Comparison of ENCODE assay signal across 8 cellular contexts in the genomic region with DNA sequence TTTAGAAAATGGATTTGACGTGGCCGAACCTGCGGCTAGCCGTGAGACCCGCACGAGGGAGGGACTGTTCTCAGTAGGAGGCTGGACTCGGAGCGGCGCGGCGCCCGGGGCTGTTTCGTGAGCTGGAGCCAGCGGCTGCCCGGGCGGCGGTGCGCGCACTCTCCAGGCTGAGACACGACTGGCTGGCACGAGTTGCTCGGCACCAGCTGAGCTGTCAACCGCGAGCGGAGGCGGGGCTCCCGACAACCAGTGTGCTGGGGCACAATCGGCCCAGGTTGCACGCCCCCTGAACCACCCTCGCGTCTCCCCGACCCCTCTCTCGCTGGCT. TPM values are rescaled to one million over a fixed set of nuclear protein-coding genes. Genes with fewer than 3 reads are reported as not detected.
DNase-seq lines count a peak whose midpoint lies in the region; ATAC-seq and TF ChIP-seq lines count a peak whose summit lies in the region.
"Not testable (repeated sequence)": the region's sequence is repeated elsewhere in the genome, so short reads cannot be mapped to it uniquely, and the experiment has no call there.

No MANE protein-coding gene starts in this region.

- peak; percentile 61 for DNase-seq in activated CD4-positive, alpha-beta memory T cell treated with anti-CD3 and anti-CD28 coated beads for 36 hours
- DNase-seq in adrenal gland = peak in 4 of 7 donors; percentile 13 to 30 (median 14)
- DNase-seq in naive thymus-derived CD8-positive, alpha-beta T cell = peak in 5 of 10 donors; percentile 1 to 34 (median 8)
- not testable (repeated sequence) for DNase-seq in smooth muscle cell (lab: John Stamatoyannopoulos, UW; ENCODE audit: unreplicated experiment)

- intact Hi-C loops in activated CD4-positive, alpha-beta memory T cell treated with anti-CD3 and anti-CD28 coated beads for 36 hours (cut with micrococcal nuclease); adrenal gland (cut with DNase I): not testable (repeated sequence)

- WGBS in adrenal gland, 4 donors = 0% methylated on average over 12 to 14 of the region's 33 CpGs; no CpG with 5 or more reads in 2 of the 4 donors
- no CpG with 5 or more reads among the region's 33 CpGs for WGBS in gastroesophageal sphincter (ENCODE audit: low coverage in 1 of 2), 2 donors
- under 1% methylated on average over 13 of the region's 33 CpGs for WGBS in smooth muscle cell (ENCODE audit: low lambda C conversion rate)

- TF ChIP-seq POLR2A in adrenal gland (IDR thresholded peaks at IDR 0.05); gastroesophageal sphincter (IDR thresholded peaks at IDR 0.05): not testable (repeated sequence)

- H3K27ac ChIP-seq in ACC112 (ENCODE audit: low read depth, low read length); adrenal gland; smooth muscle cell (ENCODE audit: low read depth): not testable (repeated sequence)
- peak overlapping the region in 2 of 4 donors; percentile 53 to 78 for H3K27ac ChIP-seq in gastroesophageal sphincter

- not testable (repeated sequence) for H4K20me1 ChIP-seq in smooth muscle cell (ENCODE audit: low read depth)

- not testable (repeated sequence) for H3K36me3 Mint-ChIP-seq in activated CD4-positive, alpha-beta memory T cell treated with anti-CD3 and anti-CD28 coated beads for 36 hours; naive thymus-derived CD8-positive, alpha-beta T cell

- not testable (repeated sequence) for H3K9ac ChIP-seq in smooth muscle cell (ENCODE audit: low read depth)

- ATAC-seq in GM19043 (IDR thresholded peaks at IDR 0.05; ENCODE audit: low read depth, unreplicated experiment) (peak; percentile 47), HG03354 (IDR thresholded peaks at IDR 0.05; ENCODE audit: poor library complexity, severe bottlenecking, unreplicated experiment) (peak; percentile 62), gastroesophageal sphincter (peak; percentile 99)
- ATAC-seq in naive thymus-derived CD8-positive, alpha-beta T cell = peak; percentile 99

- peak overlapping the region; percentile 76 for H3K4me2 ChIP-seq in smooth muscle cell

- CTCF ChIA-PET in activated CD4-positive, alpha-beta memory T cell treated with anti-CD3 and anti-CD28 coated beads for 36 hours (lab: Charles Lee) = not testable (repeated sequence)

- H3K79me2 ChIP-seq in ACC112 (ENCODE audit: control insufficient read depth, insufficient read depth, low read length, unreplicated experiment); smooth muscle cell (ENCODE audit: low read depth): not testable (repeated sequence)

- H3K9me3 ChIP-seq in adrenal gland (replicated peaks in 1 of 3); gastroesophageal sphincter; smooth muscle cell (replicated peaks; ENCODE audit: low read depth): not testable (repeated sequence)

- not testable (repeated sequence) for H3K36me3 ChIP-seq in ACC112 (ENCODE audit: insufficient read depth, low read length); adrenal gland (replicated peaks in 1 of 2); gastroesophageal sphincter; smooth muscle cell (ENCODE audit: low read depth)

- not testable (repeated sequence) for TF ChIP-seq CTCF in adrenal gland (IDR thresholded peaks at IDR 0.05); gastroesophageal sphincter (IDR thresholded peaks at IDR 0.05); smooth muscle cell (IDR thresholded peaks at IDR 0.05; ENCODE audit: borderline replicate concordance, insufficient read depth, poor library complexity, severe bottlenecking)

- not testable (repeated sequence) for H3K4me1 ChIP-seq in ACC112 (ENCODE audit: control insufficient read depth, insufficient read depth, low read length, unreplicated experiment); adrenal gland (replicated peaks in 1 of 2); gastroesophageal sphincter; smooth muscle cell (ENCODE audit: low read depth)

- H3K4me3 Mint-ChIP-seq in activated CD4-positive, alpha-beta memory T cell treated with anti-CD3 and anti-CD28 coated beads for 36 hours = peak overlapping the region; percentile 79
- peak overlapping the region; percentile 59 to 88 (median 83) for H3K4me3 Mint-ChIP-seq in naive thymus-derived CD8-positive, alpha-beta T cell

- H3K27ac Mint-ChIP-seq in activated CD4-positive, alpha-beta memory T cell treated with anti-CD3 and anti-CD28 coated beads for 36 hours = not testable (repeated sequence)
- H3K27ac Mint-ChIP-seq in naive thymus-derived CD8-positive, alpha-beta T cell = peak overlapping the region in 4 of 10 donors; percentile 46 to 80 (median 60)

- H3K4me3 ChIP-seq in ACC112 (ENCODE audit: low read depth, low read length) (peak overlapping the region; percentile 43; the same call in 1 of the 2 replicates), gastroesophageal sphincter (peak overlapping the region in 1 of 2 donors; percentile 43), smooth muscle cell (peak overlapping the region; percentile 48)
- H3K4me3 ChIP-seq in adrenal gland = not testable (repeated sequence)

- not testable (repeated sequence) for H3K9me3 Mint-ChIP-seq in activated CD4-positive, alpha-beta memory T cell treated with anti-CD3 and anti-CD28 coated beads for 36 hours; naive thymus-derived CD8-positive, alpha-beta T cell

- H3K4me1 Mint-ChIP-seq in activated CD4-positive, alpha-beta memory T cell treated with anti-CD3 and anti-CD28 coated beads for 36 hours (ENCODE audit: low read depth); naive thymus-derived CD8-positive, alpha-beta T cell: not testable (repeated sequence)

- POLR2A ChIA-PET in activated CD4-positive, alpha-beta memory T cell treated with anti-CD3 and anti-CD28 coated beads for 36 hours (lab: Charles Lee); naive thymus-derived CD8-positive, alpha-beta T cell (lab: Charles Lee): not testable (repeated sequence)

- not testable (repeated sequence) for H3F3A ChIP-seq in smooth muscle cell (ENCODE audit: low read depth)

- not testable (repeated sequence) for H3K27me3 ChIP-seq in ACC112 (ENCODE audit: insufficient read depth, low read length); adrenal gland; gastroesophageal sphincter; smooth muscle cell (ENCODE audit: low read depth)

- H2AFZ ChIP-seq in ACC112 (ENCODE audit: low read length, unreplicated experiment); smooth muscle cell (ENCODE audit: low read depth): not testable (repeated sequence)

- not testable (repeated sequence) for TF ChIP-seq EP300 in gastroesophageal sphincter (IDR thresholded peaks at IDR 0.05)

- not testable (repeated sequence) for H3K27me3 Mint-ChIP-seq in activated CD4-positive, alpha-beta memory T cell treated with anti-CD3 and anti-CD28 coated beads for 36 hours; naive thymus-derived CD8-positive, alpha-beta T cell

RNA-seq across cellular contexts. Expression of a gene that starts 58.5 kb away (rescaled TPM):
- 10 to 100 TPM; 24.7 to 27.1 TPM for total RNA-seq in activated CD4-positive, alpha-beta memory T cell treated with anti-CD3 and anti-CD28 coated beads for 36 hours
- total RNA-seq in adrenal gland = 10 to 100 TPM in 4 of 8 donors, 1 to 10 TPM in 4; 6.8 to 31.4 (median 9.8) TPM
- polyA plus RNA-seq in adrenal gland = 1 to 10 TPM; 1.9 to 8.9 (median 4.2) TPM
- total RNA-seq in gastroesophageal sphincter = 10 to 100 TPM; 13.8 to 35.9 (median 15.9) TPM
- total RNA-seq in naive thymus-derived CD8-positive, alpha-beta T cell = 10 to 100 TPM; 57.0 to 59.6 TPM
- 1 to 10 TPM; 2.2 to 6.1 (median 4.3) TPM for polyA plus RNA-seq in naive thymus-derived CD8-positive, alpha-beta T cell
- 19.0 and 26.1 TPM in 2 replicates for total RNA-seq in smooth muscle cell
- polyA plus RNA-seq in smooth muscle cell = 12.6 and 13.8 TPM in 2 replicates

Comparison
In these comparisons a context has a peak if more than half of its experiments do, and no peak if none do; other contexts are left out.
1. ATAC-seq: peak in every context shown above with its lines; median percentile 99 in gastroesophageal sphincter; 99 in naive thymus-derived CD8-positive, alpha-beta T cell; 62 in HG03354; 47 in GM19043.